In genomic region chr6:157550114-157550989, GRCh38 we compare ENCODE assay signal across 11 cellular contexts.
DNase-seq lines count a peak whose midpoint lies in the region; ATAC-seq and TF ChIP-seq lines count a peak whose summit lies in the region.
"Had no signal": no experiment of that assay in that cellular context is flagged by ENCODE, and none has a peak within 500 bp of the region (broad histone marks: within the 10 kb centered on the region; RNA-seq: fewer than 3 reads in every experiment).

No MANE protein-coding gene starts in this region.

- no peaks in the 10 kb centered on the region for H3K36me3 ChIP-seq in spleen
- H3K36me3 ChIP-seq: breast epithelium, pancreas had no signal

- H3K9me3 ChIP-seq in spleen, result no peaks in the 10 kb centered on the region
- H3K9me3 ChIP-seq: breast epithelium, pancreas had no signal

- TF ChIP-seq POLR2A in spleen (IDR thresholded peaks at IDR 0.05), result no peak

- WGBS in spleen, 5 donors, result 67 to 82% (median 75%) methylated on average over 11 to 12 of the region's 12 CpGs

- no peak for TF ChIP-seq CTCF in spleen (IDR thresholded peaks at IDR 0.05 in 8 of 11, conservative IDR thresholded peaks at IDR 0.05 in 3 of 11)

- DNase-seq in activated CD4-positive, CD25-positive, alpha-beta regulatory T cell treated with anti-CD3 and anti-CD28 coated beads, Interleukin-2, amount 50 U/mL, for 72 hours, result peak; percentile 27
- no peak for DNase-seq in activated CD4-positive, CD25-positive, alpha-beta regulatory T cell (lab: John Stamatoyannopoulos, UW)
- no peak for DNase-seq in activated naive CD4-positive, alpha-beta T cell treated with anti-CD3 and anti-CD28 coated beads, Interleukin-2, amount 50 U/mL, for 72 hours (ENCODE audit: low spot score in 2 of 2)
- DNase-seq in spleen (no peak), NCI-H510A treated with DMSO at 0.1 percent for 48 hours (lab: John Stamatoyannopoulos, UW) (no peak), NCI-H524 (lab: John Stamatoyannopoulos, UW) (no peak)
- DNase-seq: NCI-H2107, pancreas had no signal

- no peak overlapping the region for H3K4me3 ChIP-seq in spleen
- H3K4me3 ChIP-seq: breast epithelium, pancreas had no signal

- peak overlapping the region; percentile 16 to 76 (median 64) for H3K27ac ChIP-seq in spleen
- H3K27ac ChIP-seq: breast epithelium, pancreas had no signal

- peaks cover 22 to 40% (median 27%) of the 10 kb centered on the region in 6 donors for H3K4me1 ChIP-seq in spleen
- H3K4me1 ChIP-seq: breast epithelium, pancreas had no signal

- no peaks in the 10 kb centered on the region for H3K36me3 Mint-ChIP-seq in activated naive CD4-positive, alpha-beta T cell treated with anti-CD3 and anti-CD28 coated beads, Interleukin-2, amount 50 U/mL, for 72 hours

- H3K27me3 ChIP-seq in spleen (replicated peaks in 1 of 7), result no peaks in the 10 kb centered on the region
- H3K27me3 ChIP-seq: breast epithelium, pancreas had no signal

- peaks cover 0 to 4% of the 10 kb centered on the region in 2 donors for H3K9me3 Mint-ChIP-seq in activated naive CD4-positive, alpha-beta T cell treated with anti-CD3 and anti-CD28 coated beads, Interleukin-2, amount 50 U/mL, for 72 hours

- intact Hi-C loops in spleen (cut with DNase I; ENCODE audit: low total_unique reads), result no loop called here

- peak overlapping the region; percentile 10 to 34 for H3K27ac Mint-ChIP-seq in activated naive CD4-positive, alpha-beta T cell treated with anti-CD3 and anti-CD28 coated beads, Interleukin-2, amount 50 U/mL, for 72 hours

- ATAC-seq in HG03354 (IDR thresholded peaks at IDR 0.05; ENCODE audit: poor library complexity, severe bottlenecking, unreplicated experiment) (peak; percentile 57), GM19452 (IDR thresholded peaks at IDR 0.05; ENCODE audit: unreplicated experiment) (no peak)
- peak; percentile 68 to 84 for ATAC-seq in activated naive CD4-positive, alpha-beta T cell treated with anti-CD3 and anti-CD28 coated beads, Interleukin-2, amount 50 U/mL, for 72 hours
- ATAC-seq: pancreas had no signal
